In genomic region chr1:113811888-113812660, GRCh38 we compare ENCODE assay signal across 8 cellular contexts. TPM values are rescaled to one million over a fixed set of nuclear protein-coding genes. Genes with fewer than 3 reads are reported as not detected.
DNase-seq lines count a peak whose midpoint lies in the region; ATAC-seq and TF ChIP-seq lines count a peak whose summit lies in the region.

RSBN1 (minus strand) TSS chr1:113812476; CDS start chr1:113812412, 64 bp downstream.

- H3K36me3 ChIP-seq in left ventricle myocardium inferior (no peaks in the 10 kb centered on the region), prostate gland (no peaks in the 10 kb centered on the region), urinary bladder (ENCODE audit: insufficient read depth) (no peaks in the 10 kb centered on the region)

- peaks cover 4% of the 10 kb centered on the region for H3K36me3 Mint-ChIP-seq in T-helper 17 cell (ENCODE audit: low read depth)

- TF ChIP-seq CTCF in left ventricle myocardium inferior (IDR thresholded peaks at IDR 0.05; ENCODE audit: borderline replicate concordance) (no peak), prostate gland (IDR thresholded peaks at IDR 0.05) (peak in 2 of 4 experiments; percentile 40 to 53)

- no peaks in the 10 kb centered on the region for H3K27me3 Mint-ChIP-seq in T-helper 17 cell

- peaks cover 28% of the 10 kb centered on the region for H3K4me1 Mint-ChIP-seq in T-helper 17 cell

- TF ChIP-seq POLR2A in GM15510 (IDR thresholded peaks at IDR 0.05; ENCODE audit: borderline replicate concordance, extremely low read depth, insufficient read length) (peak; percentile 80), prostate gland (IDR thresholded peaks at IDR 0.05) (peak; percentile 97)

- intact Hi-C loops in left ventricle myocardium inferior (cut with micrococcal nuclease): no loop called here
- intact Hi-C loops in prostate gland (cut with DNase I): loop anchor here (5.0 kb wide), 1 partner anchor 55 kb away; the partner anchor contains the start of gene PHTF1

- H3K9me3 ChIP-seq in T-helper 17 cell (ENCODE audit: control insufficient read depth, low read length, poor library complexity, severe bottlenecking) (no peaks in the 10 kb centered on the region), left ventricle myocardium inferior (replicated peaks) (no peaks in the 10 kb centered on the region), prostate gland (no peaks in the 10 kb centered on the region)

- no peaks in the 10 kb centered on the region for H3K27me3 ChIP-seq in left ventricle myocardium inferior (ENCODE audit: low read depth)
- no peaks in the 10 kb centered on the region for H3K27me3 ChIP-seq in prostate gland (replicated peaks; ENCODE audit: insufficient read depth)

- H3K4me3 Mint-ChIP-seq in T-helper 17 cell: peak within 1 kb of the TSS; percentile 96

- H3K4me3 ChIP-seq in left ventricle myocardium inferior (peak within 1 kb of the TSS; percentile 94), prostate gland (peak within 1 kb of the TSS; percentile 76 to 94), urinary bladder (ENCODE audit: low read depth, low read length) (peak within 1 kb of the TSS; percentile 73)

- under 1% methylated on average over 69 of the region's 82 CpGs for WGBS in prostate gland
- WGBS in urinary bladder: under 1% methylated on average over 82 of the region's 82 CpGs

- H3K27ac Mint-ChIP-seq in T-helper 17 cell: peak within 1 kb of the TSS; percentile 98

- DNase-seq in NCI-H1694 treated with DMSO at 0.1 percent for 48 hours (lab: John Stamatoyannopoulos, UW) (peak; percentile 99), T-helper 17 cell (peak; percentile 93 to 97 (median 96)), amygdala (lab: John Stamatoyannopoulos, UW) (peak; percentile 95 to 100 (median 99)), left ventricle myocardium inferior (peak; percentile 99), prostate gland (ENCODE audit: low spot score) (peak; percentile 99)

- peaks cover 46% of the 10 kb centered on the region for H3K4me1 ChIP-seq in left ventricle myocardium inferior
- H3K4me1 ChIP-seq in prostate gland (replicated peaks): no peaks in the 10 kb centered on the region
- H3K4me1 ChIP-seq in urinary bladder (ENCODE audit: insufficient read depth): no peaks in the 10 kb centered on the region

- H3K27ac ChIP-seq in left ventricle myocardium inferior (replicated peaks) (peak within 1 kb of the TSS; percentile 96), prostate gland (peak within 1 kb of the TSS; percentile 90 to 94), urinary bladder (ENCODE audit: low read depth) (peak within 1 kb of the TSS; percentile 97)

- ATAC-seq in HG02885 (IDR thresholded peaks at IDR 0.05; ENCODE audit: poor library complexity, unreplicated experiment) (peak; percentile 93), T-helper 17 cell (peak; percentile 91)

RNA-seq across cellular contexts. Expression of gene RSBN1, which starts in this region (rescaled TPM):
- 10 to 100 TPM; 40.1 to 45.8 TPM for total RNA-seq in T-helper 17 cell
- total RNA-seq in left ventricle myocardium inferior: 7.6 TPM
- total RNA-seq in prostate gland: 10 to 100 TPM; 23.1 to 24.0 TPM
- total RNA-seq in urinary bladder: 34.2 TPM
- polyA plus RNA-seq in urinary bladder: 9.6 TPM

Comparison
In these comparisons a context has a peak if more than half of its experiments do, and no peak if none do; other contexts are left out.
1. Peak in every context shown above with its lines: DNase-seq, ATAC-seq, H3K4me3 ChIP-seq and H3K27ac ChIP-seq.